Comparison of ENCODE assay signal across 13 cellular contexts in genomic region chr2:148042219-148042618, GRCh38. TPM values are rescaled to one million over a fixed set of nuclear protein-coding genes. Genes with fewer than 3 reads are reported as not detected.
DNase-seq lines count a peak whose midpoint lies in the region; ATAC-seq and TF ChIP-seq lines count a peak whose summit lies in the region.
"Had no signal": no experiment of that assay in that cellular context is flagged by ENCODE, and none has a peak within 500 bp of the region (broad histone marks: within the 10 kb centered on the region; RNA-seq: fewer than 3 reads in every experiment).

No MANE protein-coding gene starts in this region.

- H3K27me3 Mint-ChIP-seq in HFFc6 (ENCODE audit: insufficient read depth) = no peaks in the 10 kb centered on the region
- H3K27me3 Mint-ChIP-seq in progenitor cell of endocrine pancreas = no peaks in the 10 kb centered on the region
- H3K27me3 Mint-ChIP-seq: natural killer cell treated with Interleukin-12 subunit alpha and Interleukin-12 subunit beta and Interleukin-15 and Interleukin-18, amount 100 ng/mL, for 72 hours had no signal

- H3K4me1 Mint-ChIP-seq in HFFc6 (ENCODE audit: low read depth) = peaks cover 26% of the 10 kb centered on the region
- H3K4me1 Mint-ChIP-seq in progenitor cell of endocrine pancreas (ENCODE audit: low read depth) = peaks cover 3% of the 10 kb centered on the region

- H3K27ac Mint-ChIP-seq in HFFc6 (peak overlapping the region; percentile 44; the same call in 1 of the 2 replicates), progenitor cell of endocrine pancreas (no peak overlapping the region)
- H3K27ac Mint-ChIP-seq: natural killer cell treated with Interleukin-12 subunit alpha and Interleukin-12 subunit beta and Interleukin-15 and Interleukin-18, amount 100 ng/mL, for 72 hours had no signal

- intact Hi-C loops in mucosa of descending colon (cut with DNase I, micrococcal nuclease) = no loop called here

- ATAC-seq in GM18907 (IDR thresholded peaks at IDR 0.05; ENCODE audit: unreplicated experiment) (peak; percentile 73), HG03432 (IDR thresholded peaks at IDR 0.05; ENCODE audit: unreplicated experiment) (peak; percentile 96), mucosa of descending colon (peak; percentile 38)
- ATAC-seq: natural killer cell treated with Interleukin-12 subunit alpha and Interleukin-12 subunit beta and Interleukin-15 and Interleukin-18, amount 100 ng/mL, for 72 hours had no signal

- H3K36me3 Mint-ChIP-seq in HFFc6 (ENCODE audit: low read depth) = 0 out of 2 replicates have a peak, but pooled peaks cover 5% of the 10 kb centered on the region
- H3K36me3 Mint-ChIP-seq in progenitor cell of endocrine pancreas (ENCODE audit: insufficient read depth) = no peaks in the 10 kb centered on the region
- H3K36me3 Mint-ChIP-seq: natural killer cell treated with Interleukin-12 subunit alpha and Interleukin-12 subunit beta and Interleukin-15 and Interleukin-18, amount 100 ng/mL, for 72 hours had no signal

- H3K9me3 ChIP-seq in mucosa of descending colon = no peaks in the 10 kb centered on the region
- H3K9me3 ChIP-seq: adrenal gland had no signal

- no peaks in the 10 kb centered on the region for H3K4me1 ChIP-seq in mucosa of descending colon (ENCODE audit: low read depth)
- H3K4me1 ChIP-seq: adrenal gland had no signal

- TF ChIP-seq CTCF in HFFc6 (IDR thresholded peaks at IDR 0.05) = no peak
- TF ChIP-seq CTCF in mucosa of descending colon (IDR thresholded peaks at IDR 0.05) = no peak
- TF ChIP-seq CTCF in progenitor cell of endocrine pancreas (IDR thresholded peaks at IDR 0.05; ENCODE audit: unreplicated experiment) = no peak

- H3K4me3 Mint-ChIP-seq in HFFc6 = no peak overlapping the region
- no peak overlapping the region for H3K4me3 Mint-ChIP-seq in progenitor cell of endocrine pancreas (ENCODE audit: low read depth)
- H3K4me3 Mint-ChIP-seq: natural killer cell treated with Interleukin-12 subunit alpha and Interleukin-12 subunit beta and Interleukin-15 and Interleukin-18, amount 100 ng/mL, for 72 hours had no signal

- no peaks in the 10 kb centered on the region for H3K36me3 ChIP-seq in mucosa of descending colon (ENCODE audit: low read depth)
- H3K36me3 ChIP-seq: adrenal gland had no signal

- no peak overlapping the region for H3K4me3 ChIP-seq in mucosa of descending colon
- H3K4me3 ChIP-seq: adrenal gland had no signal

- H3K9me3 Mint-ChIP-seq in HFFc6 = no peaks in the 10 kb centered on the region
- H3K9me3 Mint-ChIP-seq in progenitor cell of endocrine pancreas (ENCODE audit: low read depth) = no peaks in the 10 kb centered on the region
- H3K9me3 Mint-ChIP-seq: natural killer cell treated with Interleukin-12 subunit alpha and Interleukin-12 subunit beta and Interleukin-15 and Interleukin-18, amount 100 ng/mL, for 72 hours had no signal

- peak; percentile 10 for DNase-seq in HFFc6
- no peak for DNase-seq in mucosa of descending colon
- DNase-seq in progenitor cell of endocrine pancreas (ENCODE audit: low spot score, unreplicated experiment) = no peak
- DNase-seq in iPS-NIHi11 (ENCODE audit: low spot score) = no peak
- DNase-seq in LoVo (ENCODE audit: low spot score) = no peak
- DNase-seq in HuH-7 (ENCODE audit: low spot score) = no peak
- DNase-seq: activated CD4-positive, alpha-beta T cell treated with anti-CD3 and anti-CD28 coated beads, Interleukin-2, amount 50 U/mL, for 4 hours; adrenal gland; NCI-H1417 treated with DMSO at 0.1 percent for 48 hours; substantia nigra had no signal

RNA-seq across cellular contexts. Expression of gene MBD5, which starts 21.3 kb away (rescaled TPM):
- 10 to 100 TPM; 29.1 to 41.0 (median 35.0) TPM for total RNA-seq in HFFc6 (2021; fragmentation: NEBNext Ultra II Directional; extraction: Animal tissue kit (Norgen Biotek cat#: 25700))
- total RNA-seq in mucosa of descending colon = 10 to 100 TPM; 31.8 to 69.8 (median 43.8) TPM
- 65.6 and 72.6 TPM in 2 replicates for total RNA-seq in progenitor cell of endocrine pancreas

RNA-seq across cellular contexts. Expression of gene ORC4, which starts 21.7 kb away (rescaled TPM):
- 10 to 100 TPM; 26.2 to 35.4 (median 32.8) TPM for total RNA-seq in HFFc6 (2021; fragmentation: NEBNext Ultra II Directional; extraction: Animal tissue kit (Norgen Biotek cat#: 25700))
- total RNA-seq in mucosa of descending colon (10 to 100 TPM; 33.3 to 49.9 (median 41.6) TPM), progenitor cell of endocrine pancreas (77.1 and 77.3 TPM in 2 replicates)

Comparison
In these comparisons a context has a peak if more than half of its experiments do, and no peak if none do; other contexts are left out.
1. ATAC-seq: peak in every context shown above with its lines; median percentile 96 in HG03432; 73 in GM18907; 38 in mucosa of descending colon.